Comparison of ENCODE assay signal across 8 cellular contexts in the genomic region with DNA sequence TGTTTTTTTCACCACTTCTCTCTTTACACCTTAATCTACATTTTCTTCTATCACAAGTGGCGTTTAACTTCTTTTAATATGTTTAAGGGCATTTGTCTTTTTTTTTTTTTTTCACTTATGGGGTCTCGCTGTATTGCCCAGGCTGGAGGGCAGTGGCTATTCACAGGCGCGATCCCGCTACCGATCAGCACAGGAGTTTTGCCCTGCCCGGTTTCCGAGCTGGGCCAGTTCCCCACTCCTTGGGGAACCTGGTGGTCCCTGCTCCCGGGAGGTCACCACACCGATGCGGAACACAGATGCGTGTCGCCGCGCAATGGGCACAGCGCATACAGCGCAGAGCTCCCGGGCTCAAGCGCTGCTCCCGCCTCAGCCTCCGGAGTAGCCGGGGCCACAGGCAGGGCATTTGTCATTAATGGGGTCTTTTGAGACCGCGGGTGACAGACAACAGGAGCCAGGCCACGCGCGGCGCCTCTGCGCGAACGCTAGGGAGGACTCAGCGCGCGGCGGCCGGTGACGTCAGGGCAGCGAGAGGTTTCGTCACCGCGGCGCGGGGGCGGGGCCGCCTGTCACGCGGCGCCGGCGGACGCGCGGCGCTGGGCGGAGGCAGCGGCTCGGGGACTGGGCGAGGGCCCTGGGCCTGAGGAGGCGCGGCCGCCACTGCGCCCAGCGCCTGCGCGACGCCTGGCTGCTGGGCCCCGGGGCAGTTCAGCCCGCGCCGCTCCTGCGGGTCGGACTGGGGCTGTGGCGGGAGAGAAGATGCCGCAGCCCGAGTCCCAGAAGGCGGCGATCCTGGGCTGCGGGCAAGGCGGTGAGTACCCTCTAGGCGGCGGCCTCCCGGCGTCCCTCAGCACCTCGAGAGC. TPM values are rescaled to one million over a fixed set of nuclear protein-coding genes. Genes with fewer than 3 reads are reported as not detected.
A peak's percentile ranks its signal among the peaks of the same experiment; 100 is the strongest.
DNase-seq lines count a peak whose midpoint lies in the region; ATAC-seq, FAIRE-seq and TF ChIP-seq lines count a peak whose summit lies in the region.

A gene (plus strand): TSS at position 598 of the 860 bp plus-strand sequence. CDS start 68,554 bp downstream, outside the sequence.

- peak within 1 kb of the TSS; percentile 80 for H3K27ac ChIP-seq in angular gyrus (ENCODE audit: low read depth, low read length)

- intact Hi-C loops in left ventricle myocardium superior (cut with micrococcal nuclease): no loop called here

- H3K36me3 Mint-ChIP-seq in HFFc6 (ENCODE audit: low read depth): peaks cover 20% of the 10 kb centered on the region

- TF ChIP-seq CTCF in GM12872 (IDR thresholded peaks at IDR 0.05; ENCODE audit: insufficient read depth, low read depth, low read length) (peak; percentile 31; the same call in 1 of the 3 replicates), HFFc6 (IDR thresholded peaks at IDR 0.05) (peak; percentile 52; the same call in 1 of the 2 replicates)

- peaks cover 13% of the 10 kb centered on the region for H3K27me3 Mint-ChIP-seq in HFFc6 (ENCODE audit: insufficient read depth)

- H3K4me3 Mint-ChIP-seq in HFFc6: peak within 1 kb of the TSS; percentile 90

- peak; percentile 68 for DNase-seq in HFFc6
- peak; percentile 88 for DNase-seq in NCI-H1092 (lab: John Stamatoyannopoulos, UW)
- DNase-seq in T-helper 2 cell: peak; percentile 77 to 91 (median 83)
- peak; percentile 95 for DNase-seq in left ventricle myocardium superior
- peak; percentile 40 for DNase-seq in pulmonary artery endothelial cell (ENCODE audit: low read depth, low spot score)
- DNase-seq in urothelium cell line (ENCODE audit: low spot score): peak; percentile 75

- H3K27ac Mint-ChIP-seq in HFFc6: peak within 1 kb of the TSS; percentile 61; the same call in 1 of the 2 replicates

- H3K9me3 Mint-ChIP-seq in HFFc6: peaks cover 7% of the 10 kb centered on the region

- ATAC-seq in left ventricle myocardium superior: peak; percentile 99

- FAIRE-seq in urothelium cell line (lab: Jason Lieb, UNC): no peak

- H3K4me1 Mint-ChIP-seq in HFFc6 (ENCODE audit: low read depth): peaks cover 9% of the 10 kb centered on the region

RNA-seq across cellular contexts. Expression of the gene that starts here (rescaled TPM):
- total RNA-seq in HFFc6 (2021; fragmentation: NEBNext Ultra II Directional; extraction: Animal tissue kit (Norgen Biotek cat#: 25700)): 10 to 100 TPM; 21.8 to 27.7 (median 23.6) TPM
- 19.4 TPM for total RNA-seq in left ventricle myocardium superior
- 33.4 and 37.8 TPM in 2 replicates for total RNA-seq in pulmonary artery endothelial cell

Comparison
In these comparisons a context has a peak if more than half of its experiments do, and no peak if none do; other contexts are left out.
1. Peak in every context shown above with its lines: DNase-seq, ATAC-seq and H3K27ac ChIP-seq.
2. DNase-seq: peak in every context shown above with its lines; median percentile 95 in left ventricle myocardium superior; 88 in NCI-H1092; 83 in T-helper 2 cell; 75 in urothelium cell line; 68 in HFFc6; 40 in pulmonary artery endothelial cell.